In the genomic region with DNA sequence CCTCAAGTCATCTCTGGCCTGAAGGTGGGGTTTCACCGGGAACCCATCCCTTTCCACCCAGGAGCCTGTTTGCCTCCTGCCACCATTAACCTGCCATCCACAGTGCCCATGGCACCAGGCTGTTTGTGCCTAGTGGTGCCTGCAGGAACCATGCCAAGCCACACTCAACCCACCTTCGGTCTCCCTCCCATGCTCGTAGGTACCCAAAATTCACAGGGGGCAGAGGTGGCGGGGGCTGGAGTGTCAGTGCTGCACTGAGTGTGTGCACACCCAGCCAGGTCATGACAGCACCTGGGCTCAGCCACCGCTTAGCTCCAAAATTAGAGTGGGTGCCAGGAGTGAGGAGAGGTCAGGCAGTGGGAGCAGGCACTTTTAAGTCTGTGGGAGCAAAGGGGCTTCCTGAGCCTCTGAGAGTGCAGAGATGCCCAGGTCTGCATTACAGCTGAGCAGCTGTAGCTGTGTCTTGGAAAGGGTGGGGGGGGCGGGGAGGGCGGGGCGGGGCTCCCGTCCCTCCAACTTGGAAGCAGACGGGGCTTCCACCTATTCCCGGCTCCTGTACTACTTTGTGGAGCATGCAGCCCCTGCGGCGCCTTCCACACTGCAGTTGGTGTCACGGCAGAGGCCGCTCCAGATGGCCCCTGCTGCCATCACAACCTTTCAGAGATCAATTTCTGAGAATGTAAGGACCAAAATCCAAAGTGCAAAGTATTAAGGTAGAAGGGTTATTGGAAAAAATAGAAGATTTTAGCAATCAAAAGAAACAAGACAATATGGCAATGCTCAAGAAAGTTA, we compare ENCODE assay signal across 18 cellular contexts.
DNase-seq lines count a peak whose midpoint lies in the region; ATAC-seq, FAIRE-seq and TF ChIP-seq lines count a peak whose summit lies in the region.
"Had no signal": no experiment of that assay in that cellular context is flagged by ENCODE, and none has a peak within 500 bp of the region (broad histone marks: within the 10 kb centered on the region; RNA-seq: fewer than 3 reads in every experiment).

No MANE protein-coding gene starts in this region.

- peaks cover 2% of the 10 kb centered on the region for H3K27me3 Mint-ChIP-seq in glutamatergic neuron (ENCODE audit: unreplicated experiment)
- H3K27me3 Mint-ChIP-seq: CD4-positive, CD25-positive, alpha-beta regulatory T cell; CD8-positive, alpha-beta memory T cell had no signal

- peak overlapping the region; percentile 89 for H3K27ac Mint-ChIP-seq in glutamatergic neuron (ENCODE audit: unreplicated experiment)
- H3K27ac Mint-ChIP-seq: CD4-positive, CD25-positive, alpha-beta regulatory T cell; CD8-positive, alpha-beta memory T cell had no signal

- no peak for TF ChIP-seq CTCF in glutamatergic neuron (IDR thresholded peaks at IDR 0.05; ENCODE audit: partially characterized antibody, unreplicated experiment)

- DNase-seq in NCI-H524 treated with DMSO at 0.1 percent for 48 hours (lab: John Stamatoyannopoulos, UW) (peak; percentile 23), SK-N-DZ (ENCODE audit: low spot score) (peak; percentile 21), glutamatergic neuron (peak; percentile 73), urothelium cell line (ENCODE audit: low spot score) (no peak), HK-2 (ENCODE audit: unreplicated experiment) (no peak), RPMI8226 (no peak)
- DNase-seq: ACHN; BE2C; C1 segment of cervical spinal cord; CD4-positive, CD25-positive, alpha-beta regulatory T cell; CD8-positive, alpha-beta memory T cell; COR-L47; DMS79 treated with DMSO at 0.1 percent for 48 hours; GF-D8; GM23248 had no signal

- H3K4me1 Mint-ChIP-seq in glutamatergic neuron (ENCODE audit: low read depth, unreplicated experiment): peaks cover 26% of the 10 kb centered on the region
- H3K4me1 Mint-ChIP-seq: CD4-positive, CD25-positive, alpha-beta regulatory T cell; CD8-positive, alpha-beta memory T cell had no signal

- ATAC-seq in SK-N-SH treated with all-trans-retinoic acid at 6 μM for 48 hours: no peak

- peaks cover 6% of the 10 kb centered on the region for H3K9me3 Mint-ChIP-seq in glutamatergic neuron (ENCODE audit: unreplicated experiment)

- peak; percentile 48 for FAIRE-seq in urothelium cell line (lab: Jason Lieb, UNC)
- FAIRE-seq: A204.1, GM19239 had no signal

- H3K4me3 Mint-ChIP-seq in glutamatergic neuron (ENCODE audit: unreplicated experiment): no peak overlapping the region
- H3K4me3 Mint-ChIP-seq: CD4-positive, CD25-positive, alpha-beta regulatory T cell; CD8-positive, alpha-beta memory T cell had no signal

- no peaks in the 10 kb centered on the region for H3K36me3 Mint-ChIP-seq in glutamatergic neuron (ENCODE audit: unreplicated experiment)
- H3K36me3 Mint-ChIP-seq: CD4-positive, CD25-positive, alpha-beta regulatory T cell; CD8-positive, alpha-beta memory T cell had no signal

TF ChIP-seq in SK-N-SH treated with all-trans-retinoic acid at 6 μM for 48 hours, 23 proteins besides CTCF, POLR2A, EP300 and RAD21:
- TF ChIP-seq, protein P1, sequence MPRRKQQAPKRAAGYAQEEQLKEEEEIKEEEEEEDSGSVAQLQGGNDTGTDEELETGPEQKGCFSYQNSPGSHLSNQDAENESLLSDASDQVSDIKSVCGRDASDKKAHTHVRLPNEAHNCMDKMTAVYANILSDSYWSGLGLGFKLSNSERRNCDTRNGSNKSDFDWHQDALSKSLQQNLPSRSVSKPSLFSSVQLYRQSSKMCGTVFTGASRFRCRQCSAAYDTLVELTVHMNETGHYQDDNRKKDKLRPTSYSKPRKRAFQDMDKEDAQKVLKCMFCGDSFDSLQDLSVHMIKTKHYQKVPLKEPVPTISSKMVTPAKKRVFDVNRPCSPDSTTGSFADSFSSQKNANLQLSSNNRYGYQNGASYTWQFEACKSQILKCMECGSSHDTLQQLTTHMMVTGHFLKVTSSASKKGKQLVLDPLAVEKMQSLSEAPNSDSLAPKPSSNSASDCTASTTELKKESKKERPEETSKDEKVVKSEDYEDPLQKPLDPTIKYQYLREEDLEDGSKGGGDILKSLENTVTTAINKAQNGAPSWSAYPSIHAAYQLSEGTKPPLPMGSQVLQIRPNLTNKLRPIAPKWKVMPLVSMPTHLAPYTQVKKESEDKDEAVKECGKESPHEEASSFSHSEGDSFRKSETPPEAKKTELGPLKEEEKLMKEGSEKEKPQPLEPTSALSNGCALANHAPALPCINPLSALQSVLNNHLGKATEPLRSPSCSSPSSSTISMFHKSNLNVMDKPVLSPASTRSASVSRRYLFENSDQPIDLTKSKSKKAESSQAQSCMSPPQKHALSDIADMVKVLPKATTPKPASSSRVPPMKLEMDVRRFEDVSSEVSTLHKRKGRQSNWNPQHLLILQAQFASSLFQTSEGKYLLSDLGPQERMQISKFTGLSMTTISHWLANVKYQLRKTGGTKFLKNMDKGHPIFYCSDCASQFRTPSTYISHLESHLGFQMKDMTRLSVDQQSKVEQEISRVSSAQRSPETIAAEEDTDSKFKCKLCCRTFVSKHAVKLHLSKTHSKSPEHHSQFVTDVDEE (CRISPR knock-in tag; IDR thresholded peaks at IDR 0.05): no peak
- TF ChIP-seq, protein P2, sequence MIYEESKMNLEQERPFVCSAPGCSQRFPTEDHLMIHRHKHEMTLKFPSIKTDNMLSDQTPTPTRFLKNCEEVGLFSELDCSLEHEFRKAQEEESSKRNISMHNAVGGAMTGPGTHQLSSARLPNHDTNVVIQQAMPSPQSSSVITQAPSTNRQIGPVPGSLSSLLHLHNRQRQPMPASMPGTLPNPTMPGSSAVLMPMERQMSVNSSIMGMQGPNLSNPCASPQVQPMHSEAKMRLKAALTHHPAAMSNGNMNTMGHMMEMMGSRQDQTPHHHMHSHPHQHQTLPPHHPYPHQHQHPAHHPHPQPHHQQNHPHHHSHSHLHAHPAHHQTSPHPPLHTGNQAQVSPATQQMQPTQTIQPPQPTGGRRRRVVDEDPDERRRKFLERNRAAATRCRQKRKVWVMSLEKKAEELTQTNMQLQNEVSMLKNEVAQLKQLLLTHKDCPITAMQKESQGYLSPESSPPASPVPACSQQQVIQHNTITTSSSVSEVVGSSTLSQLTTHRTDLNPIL (CRISPR knock-in tag; IDR thresholded peaks at IDR 0.05; ENCODE audit: low read depth): no peak
- TF ChIP-seq ZNF565 (CRISPR knock-in tag; conservative IDR thresholded peaks at IDR 0.05; ENCODE audit: low read depth): no peak
- TF ChIP-seq PPARA (CRISPR knock-in tag; IDR thresholded peaks at IDR 0.05; ENCODE audit: borderline replicate concordance): no peak
- no peak for TF ChIP-seq ARNTL (CRISPR knock-in tag; IDR thresholded peaks at IDR 0.05; ENCODE audit: borderline replicate concordance, low read depth)

Comparison
In these comparisons a context has a peak if more than half of its experiments do, and no peak if none do; other contexts are left out.
1. DNase-seq: peak in NCI-H524 treated with DMSO at 0.1 percent for 48 hours (single experiment), SK-N-DZ (single experiment) and glutamatergic neuron (single experiment); none in urothelium cell line (single experiment), HK-2 (single experiment) and RPMI8226 (single experiment).